ENCODE assay signal across 8 cellular contexts in genomic region chr3:40456940-40457823, GRCh38.
DNase-seq lines count a peak whose midpoint lies in the region; ATAC-seq, FAIRE-seq and TF ChIP-seq lines count a peak whose summit lies in the region.

TSS of gene RPL14 (plus strand) at chr3:40457339. CDS start at chr3:40457472, 133 bp downstream.

- ATAC-seq in stimulated activated naive CD8-positive, alpha-beta T cell treated with anti-CD3 and anti-CD28 coated beads, Interleukin-15, amount 100 ng/mL, for 72 hours, result peak; percentile 81

- H3K4me2 ChIP-seq in Loucy (ENCODE audit: low read depth, low read length, poor library complexity, severe bottlenecking), result peak within 1 kb of the TSS; percentile 93

- H3K4me1 ChIP-seq in Loucy (ENCODE audit: insufficient read depth, low read length, poor library complexity, severe bottlenecking), result peaks cover 38% of the 10 kb centered on the region

- peak; percentile 97 for TF ChIP-seq POLR2A in H54 (IDR thresholded peaks at IDR 0.05; ENCODE audit: low read depth, low read length)

- H3K9ac ChIP-seq in Loucy (ENCODE audit: low read depth, low read length, poor library complexity, severe bottlenecking), result peak within 1 kb of the TSS; percentile 88

- peak within 1 kb of the TSS; percentile 84 for H3K4me3 ChIP-seq in Loucy (ENCODE audit: low read length, poor library complexity, severe bottlenecking)

- no peaks in the 10 kb centered on the region for H3F3A ChIP-seq in Loucy (ENCODE audit: low read depth)

- H3K27me3 Mint-ChIP-seq in nephron progenitor cell (ENCODE audit: low read depth, poor library complexity), result peaks cover 10% of the 10 kb centered on the region
- no peaks in the 10 kb centered on the region for H3K27me3 Mint-ChIP-seq in stimulated activated naive CD8-positive, alpha-beta T cell treated with anti-CD3 and anti-CD28 coated beads, Interleukin-15, amount 100 ng/mL, for 72 hours

- peak within 1 kb of the TSS; percentile 94 for H3K4me3 Mint-ChIP-seq in nephron progenitor cell
- H3K4me3 Mint-ChIP-seq in stimulated activated naive CD8-positive, alpha-beta T cell treated with anti-CD3 and anti-CD28 coated beads, Interleukin-15, amount 100 ng/mL, for 72 hours, result peak within 1 kb of the TSS; percentile 84 to 89

- H3K4me1 Mint-ChIP-seq in nephron progenitor cell, result peaks cover 49% of the 10 kb centered on the region
- H3K4me1 Mint-ChIP-seq in stimulated activated naive CD8-positive, alpha-beta T cell treated with anti-CD3 and anti-CD28 coated beads, Interleukin-15, amount 100 ng/mL, for 72 hours, result peaks cover 63% of the 10 kb centered on the region

- TF ChIP-seq CTCF in Loucy (conservative IDR thresholded peaks at IDR 0.05; ENCODE audit: low read length) (no peak), nephron progenitor cell (IDR thresholded peaks at IDR 0.05) (no peak)

- peak within 1 kb of the TSS; percentile 66 for H2AFZ ChIP-seq in Loucy (ENCODE audit: low read length)

- H3K9me2 ChIP-seq in Loucy (replicated peaks; ENCODE audit: low read depth, low read length), result no peaks in the 10 kb centered on the region

- DNase-seq in EL (peak; percentile 95), H54 (ENCODE audit: insufficient read length, low spot score) (peak; percentile 84), SHP77 treated with DMSO at 0.1 percent for 48 hours (lab: John Stamatoyannopoulos, UW) (peak; percentile 72), activated gamma-delta T cell (lab: John Stamatoyannopoulos, UW) (peak; percentile 80), fibroblast of the conjunctiva (ENCODE audit: low read depth) (peak; percentile 93), nephron progenitor cell (peak; percentile 94)
- peak; percentile 88 to 94 for DNase-seq in stimulated activated naive CD8-positive, alpha-beta T cell treated with anti-CD3 and anti-CD28 coated beads, Interleukin-15, amount 100 ng/mL, for 72 hours

- peaks cover 30% of the 10 kb centered on the region for H3K36me3 ChIP-seq in Loucy (ENCODE audit: insufficient read depth, low read length)

- FAIRE-seq in H54 (lab: Jason Lieb, UNC), result peak; percentile 94

- peaks cover 43% of the 10 kb centered on the region for H3K79me2 ChIP-seq in Loucy (ENCODE audit: insufficient read depth, low read length)

- H3K27me3 ChIP-seq in Loucy (ENCODE audit: insufficient read depth, low read length, poor library complexity, severe bottlenecking), result no peaks in the 10 kb centered on the region

- no peaks in the 10 kb centered on the region for H3K9me3 ChIP-seq in Loucy (ENCODE audit: insufficient read depth, low read depth, low read length)

- H4K20me1 ChIP-seq in Loucy (ENCODE audit: insufficient read depth, low read length, poor library complexity, severe bottlenecking), result peaks cover 40% of the 10 kb centered on the region

- no peaks in the 10 kb centered on the region for H3K9me3 Mint-ChIP-seq in nephron progenitor cell
- H3K9me3 Mint-ChIP-seq in stimulated activated naive CD8-positive, alpha-beta T cell treated with anti-CD3 and anti-CD28 coated beads, Interleukin-15, amount 100 ng/mL, for 72 hours, result no peaks in the 10 kb centered on the region

- peaks cover 37% of the 10 kb centered on the region for H3K36me3 Mint-ChIP-seq in nephron progenitor cell (ENCODE audit: low read depth)

- H3K27ac Mint-ChIP-seq in nephron progenitor cell, result peak within 1 kb of the TSS; percentile 90
- H3K27ac Mint-ChIP-seq in stimulated activated naive CD8-positive, alpha-beta T cell treated with anti-CD3 and anti-CD28 coated beads, Interleukin-15, amount 100 ng/mL, for 72 hours, result peak within 1 kb of the TSS; percentile 92 to 96

Comparison
In these comparisons a context has a peak if more than half of its experiments do, and no peak if none do; other contexts are left out.
1. Peak in every context shown above with its lines: DNase-seq, ATAC-seq and H3K4me3 ChIP-seq.